In genomic region chr1:99520121-99520520, GRCh38 we compare ENCODE assay signal across 1 cellular context.
TF ChIP-seq lines count a peak whose summit lies in the region.

No MANE protein-coding gene starts in this region.

TF ChIP-seq in WTC11, 78 proteins besides CTCF, POLR2A, EP300 and RAD21:
- TF ChIP-seq ZNF281 (CRISPR knock-in tag; IDR thresholded peaks at IDR 0.05) (no peak), ZNF317 (CRISPR knock-in tag; IDR thresholded peaks at IDR 0.05; ENCODE audit: borderline replicate concordance, low read depth) (peak; percentile 72; the same call in 1 of the 2 replicates), FOXP1 (CRISPR knock-in tag; IDR thresholded peaks at IDR 0.05; ENCODE audit: borderline replicate concordance) (no peak), ZNF219 (CRISPR knock-in tag; IDR thresholded peaks at IDR 0.05; ENCODE audit: borderline replicate concordance) (no peak), NR3C1 (CRISPR knock-in tag; conservative IDR thresholded peaks at IDR 0.05; ENCODE audit: low read depth) (no peak)
